20 cellular contexts compared by ENCODE assay signal in the genomic region with DNA sequence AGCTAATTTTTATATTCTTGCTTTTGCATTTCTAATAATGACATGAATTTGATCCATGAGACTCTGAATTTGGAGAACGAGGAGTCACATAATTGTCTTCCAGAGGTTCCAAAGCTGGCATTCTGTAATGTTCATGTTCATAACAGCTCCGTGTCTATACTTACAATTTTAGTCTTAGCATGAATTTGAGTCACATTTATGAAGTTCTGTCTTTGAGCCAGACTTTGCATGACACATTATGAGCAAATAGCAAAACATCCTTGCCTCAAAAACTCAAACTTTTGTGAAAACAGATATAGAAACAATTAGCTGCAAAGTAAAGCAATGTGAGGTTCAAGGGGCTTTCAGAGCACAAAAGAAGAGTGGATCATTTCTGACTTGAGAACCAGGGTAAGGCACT. TPM values are rescaled to one million over a fixed set of nuclear protein-coding genes. Genes with fewer than 3 reads are reported as not detected.
DNase-seq lines count a peak whose midpoint lies in the region; ATAC-seq, FAIRE-seq and TF ChIP-seq lines count a peak whose summit lies in the region.
"Had no signal": no experiment of that assay in that cellular context is flagged by ENCODE, and none has a peak within 500 bp of the region (broad histone marks: within the 10 kb centered on the region; RNA-seq: fewer than 3 reads in every experiment).

No MANE protein-coding gene starts in this region.

- no peak for TF ChIP-seq CTCF in osteoblast (IDR thresholded peaks at IDR 0.05; ENCODE audit: extremely low read depth, low read depth, low read length)

- no peaks in the 10 kb centered on the region for H3K79me2 ChIP-seq in osteoblast (ENCODE audit: insufficient read depth, low read length)

- H3K9me3 ChIP-seq in osteoblast (ENCODE audit: low read depth, low read length) = no peaks in the 10 kb centered on the region
- H3K9me3 ChIP-seq: BLaER1 treated with 17β-estradiol and CSF1 and Interleukin-3, amounts not matched to agents 10 nM and 100 nM; left ventricle myocardium inferior; psoas muscle had no signal

- no peak overlapping the region for H2AFZ ChIP-seq in osteoblast (ENCODE audit: low read length)

- ATAC-seq in HG02610 (IDR thresholded peaks at IDR 0.05; ENCODE audit: unreplicated experiment) (no peak), HG03135 (IDR thresholded peaks at IDR 0.05; ENCODE audit: unreplicated experiment) (no peak)
- ATAC-seq: GM23338; HepG2; psoas muscle; stimulated activated naive CD8-positive, alpha-beta T cell treated with anti-CD3 and anti-CD28 coated beads, Interleukin-15, amount 100 ng/mL, for 72 hours had no signal

- peak overlapping the region; percentile 70 for H3K4me2 ChIP-seq in osteoblast (ENCODE audit: insufficient read depth, low read length)
- H3K4me2 ChIP-seq: BLaER1 treated with 17β-estradiol and CSF1 and Interleukin-3, amounts not matched to agents 10 nM and 100 nM; GM23338 had no signal

- H4K20me1 ChIP-seq in osteoblast (ENCODE audit: insufficient read depth, low read length) = no peaks in the 10 kb centered on the region
- H4K20me1 ChIP-seq: BLaER1 treated with 17β-estradiol and CSF1 and Interleukin-3, amounts not matched to agents 10 nM and 100 nM had no signal

- FAIRE-seq in RCC 7860 (lab: Jason Lieb, UNC) = peak; percentile 27
- FAIRE-seq: HepG2 had no signal

- no peaks in the 10 kb centered on the region for H3K27me3 ChIP-seq in osteoblast (ENCODE audit: insufficient read depth, low read length)
- H3K27me3 ChIP-seq: BLaER1 treated with 17β-estradiol and CSF1 and Interleukin-3, amounts not matched to agents 10 nM and 100 nM; dorsolateral prefrontal cortex had no signal

- peak overlapping the region; percentile 13 for H3K4me3 ChIP-seq in osteoblast (ENCODE audit: insufficient read depth, low read length)
- H3K4me3 ChIP-seq: BLaER1 treated with 17β-estradiol and CSF1 and Interleukin-3, amounts not matched to agents 10 nM and 100 nM; dorsolateral prefrontal cortex; GM23338; left ventricle myocardium inferior; psoas muscle had no signal

- peaks cover 15% of the 10 kb centered on the region for H3K4me1 ChIP-seq in osteoblast (ENCODE audit: insufficient read depth, low read length)
- H3K4me1 ChIP-seq: BLaER1 treated with 17β-estradiol and CSF1 and Interleukin-3, amounts not matched to agents 10 nM and 100 nM; psoas muscle had no signal

- no peaks in the 10 kb centered on the region for H3K36me3 ChIP-seq in osteoblast (ENCODE audit: insufficient read depth, low read length)
- H3K36me3 ChIP-seq: BLaER1 treated with 17β-estradiol and CSF1 and Interleukin-3, amounts not matched to agents 10 nM and 100 nM; left ventricle myocardium inferior had no signal

- DNase-seq in Daoy (ENCODE audit: low read depth) = peak; percentile 49
- DNase-seq in RCC 7860 (ENCODE audit: low spot score) = no peak
- DNase-seq in dermis blood vessel endothelial cell = peak; percentile 22
- peak; percentile 67 for DNase-seq in osteoblast (ENCODE audit: insufficient read length, low spot score, missing footprints)
- DNase-seq in stimulated activated CD4-positive, alpha-beta T cell treated with anti-CD3 and anti-CD28 coated beads, Interleukin-4, amount 100 ng/mL, for 24 hours = no peak
- DNase-seq in stimulated activated CD4-positive, alpha-beta T cell treated with anti-CD3 and anti-CD28 coated beads, Interleukin-4, amount 100 ng/mL, for 4 hours = no peak
- DNase-seq: activated effector memory CD4-positive, alpha-beta T cell treated with anti-CD3 and anti-CD28 coated beads, Interleukin-2, amount 50 U/mL, for 16 hours; DMS153; dorsolateral prefrontal cortex; foreskin melanocyte; left ventricle myocardium inferior; MV-4-11; psoas muscle; stimulated activated naive CD8-positive, alpha-beta T cell treated with anti-CD3 and anti-CD28 coated beads, Interleukin-15, amount 100 ng/mL, for 72 hours had no signal

- peak overlapping the region; percentile 67 for H3K27ac ChIP-seq in osteoblast (ENCODE audit: low read depth, low read length)
- H3K27ac ChIP-seq: BLaER1 treated with 17β-estradiol and CSF1 and Interleukin-3, amounts not matched to agents 10 nM and 100 nM; dorsolateral prefrontal cortex; left ventricle myocardium inferior; psoas muscle; VCaP had no signal

RNA-seq across cellular contexts. Expression of gene CAV2, which starts 44.5 kb away (rescaled TPM):
- total RNA-seq in Daoy (2014; rRNA removed; shearing (Covaris generic)) = 150 and 191 TPM in 2 replicates
- total RNA-seq in dermis blood vessel endothelial cell = 247 and 291 TPM in 2 replicates
- total RNA-seq in osteoblast = 62.8 and 67.3 TPM in 2 replicates

Comparison
In these comparisons a context has a peak if more than half of its experiments do, and no peak if none do; other contexts are left out.
1. DNase-seq: peak in Daoy (single experiment), dermis blood vessel endothelial cell (single experiment) and osteoblast (single experiment); none in RCC 7860 (single experiment), stimulated activated CD4-positive, alpha-beta T cell treated with anti-CD3 and anti-CD28 coated beads, Interleukin-4, amount 100 ng/mL, for 24 hours (single experiment) and stimulated activated CD4-positive, alpha-beta T cell treated with anti-CD3 and anti-CD28 coated beads, Interleukin-4, amount 100 ng/mL, for 4 hours (0 of 2).